In the genomic region with DNA sequence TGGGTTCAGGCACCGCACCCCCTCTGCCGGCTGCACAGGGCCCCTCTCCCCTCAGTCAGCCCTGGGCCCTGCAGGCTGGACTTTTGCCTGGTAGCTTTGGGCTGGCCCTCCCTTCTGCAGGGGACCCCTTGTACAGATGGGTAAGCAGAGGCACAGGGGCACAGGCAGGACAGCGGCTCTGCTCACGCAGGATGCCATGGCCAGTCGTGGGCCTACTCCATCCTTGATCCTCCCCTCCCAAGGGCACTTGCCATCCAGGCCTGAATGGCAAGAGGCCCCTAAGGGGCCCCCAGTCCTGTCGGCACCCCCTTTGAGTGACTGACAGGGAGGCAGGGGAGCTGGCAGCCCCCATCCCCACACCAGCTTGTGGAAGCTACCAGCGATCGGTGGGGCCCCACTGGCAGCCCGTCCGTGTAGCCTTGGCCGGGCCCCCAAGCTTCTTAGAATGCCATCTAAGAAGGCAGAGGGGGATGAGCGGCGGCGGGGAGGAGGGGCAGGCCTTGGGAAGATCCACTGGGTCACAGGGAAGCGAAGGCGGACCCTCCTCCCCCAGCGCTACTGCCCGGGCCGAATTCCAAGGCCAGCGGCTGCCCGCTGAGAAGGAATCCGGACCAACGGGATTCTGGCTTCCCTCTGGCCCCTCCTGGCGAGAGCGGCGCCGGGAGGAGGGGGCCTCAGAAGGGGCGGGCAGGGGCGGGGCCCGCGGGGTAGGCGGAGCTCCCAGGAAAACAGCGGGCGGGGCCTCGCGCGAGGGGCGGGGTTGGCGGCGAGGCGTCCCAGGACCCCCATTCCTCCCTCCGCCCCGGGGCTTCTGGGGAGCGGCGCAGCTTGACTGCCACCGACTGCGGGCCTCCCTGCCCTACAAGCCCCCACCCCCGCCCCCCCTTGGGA, we compare ENCODE assay signal across 10 cellular contexts. TPM values are rescaled to one million over a fixed set of nuclear protein-coding genes. Genes with fewer than 3 reads are reported as not detected.
DNase-seq lines count a peak whose midpoint lies in the region; ATAC-seq lines count a peak whose summit lies in the region.
"Had no signal": no experiment of that assay in that cellular context is flagged by ENCODE, and none has a peak within 500 bp of the region (broad histone marks: within the 10 kb centered on the region; RNA-seq: fewer than 3 reads in every experiment).

No MANE protein-coding gene starts in this region.

- in situ Hi-C loops in GM23248 (cut with MboI), result no loop called here

- ATAC-seq in HG02763 (IDR thresholded peaks at IDR 0.05; ENCODE audit: unreplicated experiment) (no peak), HG03460 (IDR thresholded peaks at IDR 0.05; ENCODE audit: unreplicated experiment) (no peak)
- no peak for ATAC-seq in naive thymus-derived CD4-positive, alpha-beta T cell

- H3K9me3 ChIP-seq in GM23248 (ENCODE audit: low read depth) (no peaks in the 10 kb centered on the region), skeletal muscle satellite cell (replicated peaks; ENCODE audit: low read length) (peaks cover 4% of the 10 kb centered on the region)
- no peaks in the 10 kb centered on the region for H3K9me3 ChIP-seq in naive thymus-derived CD4-positive, alpha-beta T cell (ENCODE audit: control insufficient read depth in 2 of 3, low read length in 3 of 3)
- H3K9me3 ChIP-seq: SJCRH30 had no signal

- H2AFZ ChIP-seq in GM23248, result peak overlapping the region; percentile 70

- no peaks in the 10 kb centered on the region for H3F3A ChIP-seq in GM23248 (ENCODE audit: insufficient read depth)

- H3K4me3 ChIP-seq in GM23248 (peak overlapping the region; percentile 59), skeletal muscle satellite cell (ENCODE audit: low read length) (peak overlapping the region; percentile 43)
- no peak overlapping the region for H3K4me3 ChIP-seq in naive thymus-derived CD4-positive, alpha-beta T cell (ENCODE audit: low read length)
- H3K4me3 ChIP-seq: SJCRH30 had no signal

- no peaks in the 10 kb centered on the region for H3K9me2 ChIP-seq in GM23248 (ENCODE audit: insufficient read depth)

- H3K36me3 Mint-ChIP-seq in naive thymus-derived CD4-positive, alpha-beta T cell, result peaks cover 0 to 15% (median 9%) of the 10 kb centered on the region in 5 donors

- peaks cover 0 to 8% (median 0%) of the 10 kb centered on the region in 7 donors for H3K4me1 Mint-ChIP-seq in naive thymus-derived CD4-positive, alpha-beta T cell

- peak overlapping the region; percentile 62 for H3K4me2 ChIP-seq in GM23248 (ENCODE audit: unreplicated experiment)
- H3K4me2 ChIP-seq in skeletal muscle satellite cell (ENCODE audit: low read length), result peak overlapping the region; percentile 65

- peaks cover 0 to 16% (median 8%) of the 10 kb centered on the region in 11 donors for H3K9me3 Mint-ChIP-seq in naive thymus-derived CD4-positive, alpha-beta T cell

- peak overlapping the region in 1 of 10 donors; percentile 31 for H3K4me3 Mint-ChIP-seq in naive thymus-derived CD4-positive, alpha-beta T cell
- H3K4me3 Mint-ChIP-seq: natural killer cell treated with Interleukin-12 subunit alpha and Interleukin-12 subunit beta and Interleukin-15 and Interleukin-18, amount 100 ng/mL, for 72 hours had no signal

- WGBS in GM23248 (ENCODE audit: low coverage in 1 of 2, low lambda C conversion rate in 2 of 2, missing lambda C conversion rate in 2 of 2), 2 experiments, result 22 to 25% methylated on average over 24 to 31 of the region's 48 CpGs

- no peaks in the 10 kb centered on the region for H3K79me2 ChIP-seq in GM23248 (ENCODE audit: insufficient read depth)

- intact Hi-C loops in naive thymus-derived CD4-positive, alpha-beta T cell (cut with micrococcal nuclease), result no loop called here

- DNase-seq in GM23248 (peak; percentile 45), cerebellar cortex (ENCODE audit: low spot score) (peak; percentile 75), iPS-NIHi7 (ENCODE audit: extremely low spot score) (peak; percentile 94)
- DNase-seq in activated naive CD4-positive, alpha-beta T cell treated with Interleukin-2 at 50 U/mL for 16 hours, result no peak
- DNase-seq in naive thymus-derived CD4-positive, alpha-beta T cell, result no peak
- DNase-seq: SJCRH30 had no signal

- H3K27ac Mint-ChIP-seq in naive thymus-derived CD4-positive, alpha-beta T cell, result no peak overlapping the region
- H3K27ac Mint-ChIP-seq: natural killer cell treated with Interleukin-12 subunit alpha and Interleukin-12 subunit beta and Interleukin-15 and Interleukin-18, amount 100 ng/mL, for 72 hours had no signal

- CTCF ChIA-PET in naive thymus-derived CD4-positive, alpha-beta T cell (lab: Charles Lee), result no interaction called here

- H4K20me1 ChIP-seq in GM23248 (ENCODE audit: insufficient read depth), result no peaks in the 10 kb centered on the region

- no peak overlapping the region for H3K27ac ChIP-seq in GM23248
- no peak overlapping the region for H3K27ac ChIP-seq in naive thymus-derived CD4-positive, alpha-beta T cell (ENCODE audit: low read depth, low read length)
- H3K27ac ChIP-seq: SJCRH30 had no signal

- H3K9ac ChIP-seq in GM23248 (peak overlapping the region; percentile 63), skeletal muscle satellite cell (ENCODE audit: low read depth, low read length) (no peak overlapping the region)

- H3K4me1 ChIP-seq in GM23248 (ENCODE audit: insufficient read depth) (peaks cover 5% of the 10 kb centered on the region), skeletal muscle satellite cell (ENCODE audit: control insufficient read depth, insufficient read depth, low read length) (peaks cover 5% of the 10 kb centered on the region)
- no peaks in the 10 kb centered on the region for H3K4me1 ChIP-seq in naive thymus-derived CD4-positive, alpha-beta T cell (ENCODE audit: control insufficient read depth in 2 of 2, insufficient read depth in 2 of 2, low read length in 2 of 2)

- POLR2A ChIA-PET in naive thymus-derived CD4-positive, alpha-beta T cell (lab: Charles Lee), result interaction anchor here (1.0 kb wide), 1 partner anchor 90 kb away, joined by 3 read pairs; no protein-coding TSS in a partner anchor

- peaks cover 15 to 42% (median 18%) of the 10 kb centered on the region in 5 donors for H3K27me3 Mint-ChIP-seq in naive thymus-derived CD4-positive, alpha-beta T cell

- H3K36me3 ChIP-seq in GM23248 (ENCODE audit: low read depth), result no peaks in the 10 kb centered on the region
- no peaks in the 10 kb centered on the region for H3K36me3 ChIP-seq in skeletal muscle satellite cell (ENCODE audit: insufficient read depth, low read length)
- no peaks in the 10 kb centered on the region for H3K36me3 ChIP-seq in naive thymus-derived CD4-positive, alpha-beta T cell (ENCODE audit: control insufficient read depth in 2 of 3, insufficient read depth in 3 of 3, low read length in 3 of 3)
- H3K36me3 ChIP-seq: SJCRH30 had no signal

- H3K27me3 ChIP-seq in GM23248 (replicated peaks; ENCODE audit: insufficient read depth) (no peaks in the 10 kb centered on the region), skeletal muscle satellite cell (ENCODE audit: control insufficient read depth, insufficient read depth, low read length) (peaks cover 4% of the 10 kb centered on the region)
- H3K27me3 ChIP-seq in naive thymus-derived CD4-positive, alpha-beta T cell (ENCODE audit: control insufficient read depth in 2 of 2, insufficient read depth in 2 of 2, low read length in 2 of 2), result no peaks in the 10 kb centered on the region
- H3K27me3 ChIP-seq: SJCRH30 had no signal

RNA-seq across cellular contexts. Expression of a gene that starts 6.8 kb away (rescaled TPM):
- total RNA-seq in GM23248 (2014; rRNA removed; shearing (Covaris generic)), result 4.2 and 12.3 TPM in 2 replicates
- 3.6 and 4.2 TPM in 2 replicates for polyA plus RNA-seq in GM23248 (2016; fragmentation: Nextera tagmentation; extraction: Ambion mirVana)
- 6.1 and 6.3 TPM in 2 replicates for total RNA-seq in skeletal muscle satellite cell (2012; rRNA removed)
- 10 to 100 TPM in 2 of 5 experiments, 1 to 10 TPM in 3; 6.0 to 31.3 (median 7.3) TPM for total RNA-seq in naive thymus-derived CD4-positive, alpha-beta T cell
- polyA plus RNA-seq in naive thymus-derived CD4-positive, alpha-beta T cell, result 1 to 10 TPM; 1.4 to 4.4 TPM

Comparison
In these comparisons a context has a peak if more than half of its experiments do, and no peak if none do; other contexts are left out.
1. DNase-seq: peak in GM23248 (single experiment), cerebellar cortex (single experiment) and iPS-NIHi7 (single experiment); none in activated naive CD4-positive, alpha-beta T cell treated with Interleukin-2 at 50 U/mL for 16 hours (single experiment) and naive thymus-derived CD4-positive, alpha-beta T cell (0 of 9).